23 cellular contexts compared by ENCODE assay signal in the genomic region with DNA sequence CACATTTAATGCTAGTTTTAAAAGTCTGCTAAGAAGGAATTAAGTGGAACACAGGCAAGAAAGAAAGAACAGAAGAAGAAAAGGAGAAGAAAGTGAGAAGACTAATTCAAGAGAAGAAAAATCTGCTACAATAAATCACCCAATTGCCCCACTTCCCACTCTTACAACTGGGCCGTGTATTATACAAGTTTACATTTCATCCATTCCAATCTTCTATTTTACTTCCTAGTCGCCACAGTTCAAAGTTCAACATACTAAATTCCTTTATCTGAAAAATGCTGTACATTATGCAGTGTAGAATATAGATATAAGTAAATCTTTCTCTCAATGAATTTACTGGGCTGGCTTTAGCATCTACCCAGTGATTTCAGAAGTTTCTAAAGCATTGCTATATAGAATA.
"Had no signal": no experiment of that assay in that cellular context is flagged by ENCODE, and none has a peak within 500 bp of the region (broad histone marks: within the 10 kb centered on the region; RNA-seq: fewer than 3 reads in every experiment).

No MANE protein-coding gene starts in this region.

- H3K27ac ChIP-seq: adrenal gland, breast epithelium, KMS-11, Peyer's patch had no signal

- H3K4me1 ChIP-seq: adrenal gland, breast epithelium had no signal

- H3K4me3 ChIP-seq: adrenal gland, breast epithelium, MG63, Peyer's patch had no signal

- DNase-seq: activated CD4-positive, alpha-beta T cell treated with anti-CD3 and anti-CD28 coated beads for 36 hours; activated CD4-positive, alpha-beta T cell treated with anti-CD3 and anti-CD28 coated beads, Interleukin-2, amount 50 U/mL, for 1 hour; activated CD4-positive, CD25-positive, alpha-beta regulatory T cell; activated CD8-positive, alpha-beta memory T cell treated with anti-CD3 and anti-CD28 coated beads, Interleukin-2, amount 50 U/mL, for 4 hours; activated CD8-positive, alpha-beta T cell treated with anti-CD3 and anti-CD28 coated beads for 36 hours; activated naive CD4-positive, alpha-beta T cell treated with anti-CD3 and anti-CD28 coated beads, Interleukin-2, amount 50 U/mL, for 16 hours; activated naive CD8-positive, alpha-beta T cell treated with anti-CD3 and anti-CD28 coated beads, Interleukin-2, amount 10 ng/mL, durations not matched to agents 7 days and 5 days; adrenal gland; aorta; caudate nucleus; MG63; MV-4-11; NCI-H1092 treated with DMSO at 0.1 percent for 48 hours; NCI-H1417 treated with DMSO at 0.1 percent for 48 hours; NCI-H1694; NCI-H2029; NCI-H510A treated with DMSO at 0.1 percent for 48 hours; NCI-H69; NK-92 treated with Interleukin-12 subunit alpha and Interleukin-12 subunit beta, amount 100 ng/mL, for 24 hours; Peyer's patch; SHP77 treated with DMSO at 0.1 percent for 48 hours had no signal

- H3K36me3 ChIP-seq: adrenal gland, breast epithelium, Peyer's patch had no signal

- H3K27me3 ChIP-seq: adrenal gland, breast epithelium, MG63, Peyer's patch had no signal

- H3K9me3 ChIP-seq: adrenal gland, breast epithelium, MG63, Peyer's patch had no signal

- ATAC-seq: activated CD4-positive, alpha-beta T cell treated with anti-CD3 and anti-CD28 coated beads for 36 hours; activated CD8-positive, alpha-beta T cell treated with anti-CD3 and anti-CD28 coated beads for 36 hours had no signal
